14 cellular contexts compared by ENCODE assay signal in genomic region chr12:117494833-117495714, GRCh38.
DNase-seq lines count a peak whose midpoint lies in the region; ATAC-seq and TF ChIP-seq lines count a peak whose summit lies in the region.
"Had no signal": no experiment of that assay in that cellular context is flagged by ENCODE, and none has a peak within 500 bp of the region (broad histone marks: within the 10 kb centered on the region; RNA-seq: fewer than 3 reads in every experiment).

No MANE protein-coding gene starts in this region.

- H3K4me1 ChIP-seq in left lung: no peaks in the 10 kb centered on the region
- H3K4me1 ChIP-seq: vagina had no signal

- TF ChIP-seq CTCF in left lung (IDR thresholded peaks at IDR 0.05): no peak

- no peaks in the 10 kb centered on the region for H3K9me3 ChIP-seq in left lung
- H3K9me3 ChIP-seq: vagina had no signal

- peak; percentile 60 for ATAC-seq in left lung
- no peak for ATAC-seq in stimulated activated memory B cell treated with anti-CD40 and anti-IgM and Interleukin-4, amounts not matched to agents 10 μg/mL and 1 μg/mL and 100 μg/mL, for 72 hours
- ATAC-seq in naive thymus-derived CD8-positive, alpha-beta T cell: no peak

- H3K36me3 ChIP-seq in left lung: no peaks in the 10 kb centered on the region
- H3K36me3 ChIP-seq: vagina had no signal

- peaks cover 3% of the 10 kb centered on the region for H3K9me3 Mint-ChIP-seq in stimulated activated memory B cell treated with anti-CD40 and anti-IgM and Interleukin-4, amounts not matched to agents 10 μg/mL and 1 μg/mL and 100 μg/mL, for 72 hours
- H3K9me3 Mint-ChIP-seq in naive thymus-derived CD8-positive, alpha-beta T cell: peaks cover 0 to 10% (median 3%) of the 10 kb centered on the region in 9 donors

- H3K27me3 Mint-ChIP-seq in stimulated activated memory B cell treated with anti-CD40 and anti-IgM and Interleukin-4, amounts not matched to agents 10 μg/mL and 1 μg/mL and 100 μg/mL, for 72 hours: peaks cover 9% of the 10 kb centered on the region
- H3K27me3 Mint-ChIP-seq in naive thymus-derived CD8-positive, alpha-beta T cell: peaks cover 0 to 25% (median 4%) of the 10 kb centered on the region in 5 donors

- intact Hi-C loops in left lung (cut with DNase I): no loop called here

- no peak overlapping the region for H3K4me3 Mint-ChIP-seq in stimulated activated memory B cell treated with anti-CD40 and anti-IgM and Interleukin-4, amounts not matched to agents 10 μg/mL and 1 μg/mL and 100 μg/mL, for 72 hours
- no peak overlapping the region for H3K4me3 Mint-ChIP-seq in naive thymus-derived CD8-positive, alpha-beta T cell

- DNase-seq in COR-L47 (lab: John Stamatoyannopoulos, UW): peak; percentile 39
- peak; percentile 60 for DNase-seq in NCI-H1092 treated with DMSO at 0.1 percent for 48 hours (lab: John Stamatoyannopoulos, UW)
- peak; percentile 88 for DNase-seq in NCI-H524 treated with DMSO at 0.1 percent for 48 hours (lab: John Stamatoyannopoulos, UW)
- no peak for DNase-seq in left lung
- DNase-seq in naive thymus-derived CD8-positive, alpha-beta T cell: no peak
- no peak for DNase-seq in inferior parietal cortex (ENCODE audit: extremely low spot score)
- DNase-seq in glomerular visceral epithelial cell (ENCODE audit: extremely low spot score): no peak
- DNase-seq: activated CD8-positive, alpha-beta memory T cell treated with anti-CD3 and anti-CD28 coated beads, Interleukin-2, amount 50 U/mL, for 48 hours; cortex of kidney; HCEC 1CT; NCI-H446; Right ventricle myocardium superior had no signal

- H3K4me3 ChIP-seq in left lung: no peak overlapping the region
- H3K4me3 ChIP-seq: vagina had no signal

- POLR2A ChIA-PET in naive thymus-derived CD8-positive, alpha-beta T cell (lab: Charles Lee): interaction anchor here (0.6 kb wide), 1 partner anchor 200 kb away, joined by 5 read pairs; no protein-coding TSS in a partner anchor

- no peaks in the 10 kb centered on the region for H3K36me3 Mint-ChIP-seq in stimulated activated memory B cell treated with anti-CD40 and anti-IgM and Interleukin-4, amounts not matched to agents 10 μg/mL and 1 μg/mL and 100 μg/mL, for 72 hours
- no peaks in the 10 kb centered on the region for H3K36me3 Mint-ChIP-seq in naive thymus-derived CD8-positive, alpha-beta T cell

- H3K27me3 ChIP-seq in left lung: no peaks in the 10 kb centered on the region
- H3K27me3 ChIP-seq: vagina had no signal

- H3K4me1 Mint-ChIP-seq in stimulated activated memory B cell treated with anti-CD40 and anti-IgM and Interleukin-4, amounts not matched to agents 10 μg/mL and 1 μg/mL and 100 μg/mL, for 72 hours: no peaks in the 10 kb centered on the region
- no peaks in the 10 kb centered on the region for H3K4me1 Mint-ChIP-seq in naive thymus-derived CD8-positive, alpha-beta T cell

- no peak overlapping the region for H3K27ac ChIP-seq in left lung
- H3K27ac ChIP-seq: vagina had no signal

- H3K27ac Mint-ChIP-seq in stimulated activated memory B cell treated with anti-CD40 and anti-IgM and Interleukin-4, amounts not matched to agents 10 μg/mL and 1 μg/mL and 100 μg/mL, for 72 hours: no peak overlapping the region
- no peak overlapping the region for H3K27ac Mint-ChIP-seq in naive thymus-derived CD8-positive, alpha-beta T cell

Comparison
In these comparisons a context has a peak if more than half of its experiments do, and no peak if none do; other contexts are left out.
1. DNase-seq: peak in COR-L47 (single experiment), NCI-H1092 treated with DMSO at 0.1 percent for 48 hours (single experiment) and NCI-H524 treated with DMSO at 0.1 percent for 48 hours (single experiment); none in left lung (0 of 2), naive thymus-derived CD8-positive, alpha-beta T cell (0 of 10), inferior parietal cortex (single experiment) and glomerular visceral epithelial cell (single experiment).